Comparison of ENCODE assay signal across 18 cellular contexts in genomic region chr4:1991596-1992434, GRCh38.
DNase-seq lines count a peak whose midpoint lies in the region; ATAC-seq, FAIRE-seq and TF ChIP-seq lines count a peak whose summit lies in the region.
"Had no signal": no experiment of that assay in that cellular context is flagged by ENCODE, and none has a peak within 500 bp of the region (broad histone marks: within the 10 kb centered on the region; RNA-seq: fewer than 3 reads in every experiment).

No MANE protein-coding gene starts in this region.

- no peak overlapping the region for H3K4me3 Mint-ChIP-seq in stimulated activated naive CD8-positive, alpha-beta T cell treated with anti-CD3 and anti-CD28 coated beads, Interleukin-15, amount 100 ng/mL, for 72 hours
- H3K4me3 Mint-ChIP-seq in nephron progenitor cell, result no peak overlapping the region

- H3K27me3 Mint-ChIP-seq in stimulated activated naive CD8-positive, alpha-beta T cell treated with anti-CD3 and anti-CD28 coated beads, Interleukin-15, amount 100 ng/mL, for 72 hours, result no peaks in the 10 kb centered on the region
- peaks cover 3% of the 10 kb centered on the region for H3K27me3 Mint-ChIP-seq in nephron progenitor cell (ENCODE audit: low read depth, poor library complexity)

- H3K27ac Mint-ChIP-seq in stimulated activated naive CD8-positive, alpha-beta T cell treated with anti-CD3 and anti-CD28 coated beads, Interleukin-15, amount 100 ng/mL, for 72 hours, result peak overlapping the region in 1 of 2 donors; percentile 19
- H3K27ac Mint-ChIP-seq in nephron progenitor cell, result peak overlapping the region; percentile 82

- DNase-seq in stimulated activated naive CD8-positive, alpha-beta T cell treated with anti-CD3 and anti-CD28 coated beads, Interleukin-15, Interleukin-2, amounts not matched to agents 100 U/mL and 50 U/mL, for 24 hours, result no peak
- DNase-seq in stimulated activated naive CD8-positive, alpha-beta T cell treated with anti-CD3 and anti-CD28 coated beads, Interleukin-15, amount 100 ng/mL, for 72 hours, result no peak
- DNase-seq in coronary artery (ENCODE audit: low spot score) (peak; percentile 64), nephron progenitor cell (no peak), RCC 7860 (ENCODE audit: low spot score) (no peak)
- DNase-seq: activated CD4-positive, CD25-positive, alpha-beta regulatory T cell treated with anti-CD3 and anti-CD28 coated beads, Interleukin-2, amount 50 U/mL, for 72 hours; activated naive CD4-positive, alpha-beta T cell treated with anti-CD3 and anti-CD28 coated beads, Interleukin-2, amount 50 U/mL, for 16 hours; effector CD4-positive, alpha-beta T cell; heart left ventricle; kidney glomerular epithelial cell; NCI-H1436 treated with DMSO at 0.1 percent for 48 hours; NCI-H446; T-helper 9 cell had no signal

- H3K36me3 Mint-ChIP-seq in nephron progenitor cell (ENCODE audit: low read depth), result peaks cover 60% of the 10 kb centered on the region

- no peak overlapping the region for H3K4me3 ChIP-seq in coronary artery
- H3K4me3 ChIP-seq: prostate gland, SJSA1 had no signal

- no peak for FAIRE-seq in RCC 7860 (lab: Jason Lieb, UNC)

- H3K4me1 Mint-ChIP-seq in stimulated activated naive CD8-positive, alpha-beta T cell treated with anti-CD3 and anti-CD28 coated beads, Interleukin-15, amount 100 ng/mL, for 72 hours, result peaks cover 7% of the 10 kb centered on the region
- H3K4me1 Mint-ChIP-seq in nephron progenitor cell, result no peaks in the 10 kb centered on the region

- H3K9me3 Mint-ChIP-seq in stimulated activated naive CD8-positive, alpha-beta T cell treated with anti-CD3 and anti-CD28 coated beads, Interleukin-15, amount 100 ng/mL, for 72 hours, result peaks cover under 1 to 9% of the 10 kb centered on the region in 2 donors
- peaks cover 19% of the 10 kb centered on the region for H3K9me3 Mint-ChIP-seq in nephron progenitor cell

- no peak overlapping the region for H3K27ac ChIP-seq in coronary artery
- H3K27ac ChIP-seq: heart left ventricle, prostate gland, SJSA1 had no signal

- TF ChIP-seq CTCF in coronary artery (IDR thresholded peaks at IDR 0.05) (no peak), nephron progenitor cell (IDR thresholded peaks at IDR 0.05) (no peak)

- ATAC-seq in stimulated activated naive CD8-positive, alpha-beta T cell treated with anti-CD3 and anti-CD28 coated beads, Interleukin-15, Interleukin-2, amounts not matched to agents 100 U/mL and 50 U/mL, for 24 hours, result peak; percentile 7
- no peak for ATAC-seq in stimulated activated naive CD8-positive, alpha-beta T cell treated with anti-CD3 and anti-CD28 coated beads, Interleukin-15, amount 100 ng/mL, for 72 hours
- no peak for ATAC-seq in HG02884 (IDR thresholded peaks at IDR 0.05; ENCODE audit: unreplicated experiment)
- ATAC-seq in GM19455 (IDR thresholded peaks at IDR 0.05; ENCODE audit: unreplicated experiment), result no peak
- no peak for ATAC-seq in GM21423 (IDR thresholded peaks at IDR 0.05; ENCODE audit: unreplicated experiment)
